ENCODE assay signal across 5 cellular contexts in genomic region chr1:83213648-83214047, GRCh38.
A peak's percentile ranks its signal among the peaks of the same experiment; 100 is the strongest.
DNase-seq lines count a peak whose midpoint lies in the region; ATAC-seq, FAIRE-seq and TF ChIP-seq lines count a peak whose summit lies in the region.
"Not testable (repeated sequence)": the region's sequence is repeated elsewhere in the genome, so short reads cannot be mapped to it uniquely, and the experiment has no call there.

No MANE protein-coding gene starts in this region.

- not testable (repeated sequence) for H2BK12ac ChIP-seq in H1 (ENCODE audit: low read depth, low read length)

- H2BK15ac ChIP-seq in H1 (ENCODE audit: low read length): not testable (repeated sequence)

- not testable (repeated sequence) for H4K91ac ChIP-seq in H1 (replicated peaks; ENCODE audit: insufficient read length, low read length)

- H4K8ac ChIP-seq in H1 (ENCODE audit: extremely low read depth, insufficient read depth, low read length): not testable (repeated sequence)

- H3K36me3 ChIP-seq in bronchial epithelial cell (ENCODE audit: control insufficient read depth, insufficient read depth, low read length); H1 (ENCODE audit: control insufficient read depth in 2 of 4, insufficient read depth in 4 of 4, low read length in 3 of 4); left lung; upper lobe of right lung: not testable (repeated sequence)

- ATAC-seq in left lung: peak; percentile 72
- peak; percentile 60 for ATAC-seq in upper lobe of right lung

- H3K14ac ChIP-seq in H1 (ENCODE audit: insufficient read length): not testable (repeated sequence)

- H3K4ac ChIP-seq in H1 (replicated peaks; ENCODE audit: insufficient read length, low read depth, low read length): not testable (repeated sequence)

- not testable (repeated sequence) for H3K23ac ChIP-seq in H1 (ENCODE audit: insufficient read length)

- H4K20me1 ChIP-seq in H1 (replicated peaks in 1 of 2; ENCODE audit: control insufficient read depth in 1 of 2, insufficient read depth in 2 of 2, low read length in 2 of 2): not testable (repeated sequence)

- intact Hi-C loops in left lung (cut with DNase I); upper lobe of right lung (cut with DNase I): not testable (repeated sequence)

- H3K9me3 ChIP-seq in H1 (ENCODE audit: insufficient read depth in 2 of 2, low read depth in 1 of 2, low read length in 1 of 2); left lung; upper lobe of right lung: not testable (repeated sequence)

- DNase-seq in H54 (ENCODE audit: insufficient read length, low spot score); bronchial epithelial cell (ENCODE audit: low read depth); H1 (ENCODE audit: low read depth in 1 of 2, low spot score in 2 of 2); left lung; upper lobe of right lung: not testable (repeated sequence)

- not testable (repeated sequence) for TF ChIP-seq POLR2A in H54 (IDR thresholded peaks at IDR 0.05; ENCODE audit: low read depth, low read length); H1 (IDR thresholded peaks at IDR 0.05; ENCODE audit: control extremely low read depth in 1 of 2, low read depth in 2 of 2, low read length in 2 of 2)

- not testable (repeated sequence) for H3K56ac ChIP-seq in H1 (replicated peaks; ENCODE audit: insufficient read length, low read depth, low read length)

- H3K4me3 ChIP-seq in bronchial epithelial cell (ENCODE audit: low read depth, low read length); H1 (ENCODE audit: extremely low read depth in 1 of 4, insufficient read depth in 2 of 4, low read depth in 3 of 4, low read length in 4 of 4); left lung; upper lobe of right lung: not testable (repeated sequence)

- 100% methylated on average over 2 of the region's 3 CpGs; no CpG with 5 or more reads in 1 of the 2 experiments for WGBS in H1 (ENCODE audit: extremely low coverage in 1 of 2, insufficient coverage in 1 of 2, insufficient read length in 1 of 2, insufficient replicate concordance in 2 of 2, low coverage in 1 of 2, low lambda C conversion rate in 2 of 2, missing lambda C conversion rate in 1 of 2), 2 experiments

- H2BK20ac ChIP-seq in H1 (ENCODE audit: low read length): not testable (repeated sequence)

- H4K5ac ChIP-seq in H1 (ENCODE audit: insufficient read length, low read depth, low read length): not testable (repeated sequence)

- CTCF ChIA-PET in H1 (lab: Charles Lee; ENCODE audit: partially characterized antibody): not testable (repeated sequence)

- not testable (repeated sequence) for TF ChIP-seq EP300 in H1 (IDR thresholded peaks at IDR 0.05; ENCODE audit: borderline replicate concordance in 1 of 2, low read depth in 2 of 2, low read length in 2 of 2)

- H3K27me3 ChIP-seq in bronchial epithelial cell (ENCODE audit: control insufficient read depth, insufficient read depth, low read length); H1 (replicated peaks in 1 of 4; ENCODE audit: control insufficient read depth in 3 of 4, extremely low read depth in 1 of 4, insufficient read depth in 3 of 4, low read length in 3 of 4); left lung; upper lobe of right lung: not testable (repeated sequence)

- not testable (repeated sequence) for H3K79me1 ChIP-seq in H1 (ENCODE audit: low read depth, low read length)

- TF ChIP-seq CTCF in bronchial epithelial cell (IDR thresholded peaks at IDR 0.05; ENCODE audit: insufficient read depth, low read length, severe bottlenecking); H1 (IDR thresholded peaks at IDR 0.05; ENCODE audit: control extremely low read depth in 1 of 3, insufficient read depth in 1 of 3, low read depth in 1 of 3, low read length in 3 of 3); left lung (IDR thresholded peaks at IDR 0.05); upper lobe of right lung (IDR thresholded peaks at IDR 0.05): not testable (repeated sequence)

- not testable (repeated sequence) for H3K4me1 ChIP-seq in H1 (replicated peaks in 1 of 4; ENCODE audit: control insufficient read depth in 3 of 4, insufficient read depth in 4 of 4, low read length in 3 of 4); left lung; upper lobe of right lung

- not testable (repeated sequence) for H3K79me2 ChIP-seq in H1 (ENCODE audit: control insufficient read depth in 1 of 2, insufficient read depth in 2 of 2, low read length in 2 of 2)

- not testable (repeated sequence) for H2BK5ac ChIP-seq in H1 (ENCODE audit: low read depth, low read length)

- H2AK5ac ChIP-seq in H1 (ENCODE audit: low read depth, low read length): not testable (repeated sequence)

- not testable (repeated sequence) for H2BK120ac ChIP-seq in H1 (replicated peaks; ENCODE audit: low read depth, low read length)

- H3K18ac ChIP-seq in H1 (ENCODE audit: extremely low read depth, low read length): not testable (repeated sequence)

- not testable (repeated sequence) for H3K4me2 ChIP-seq in H1 (ENCODE audit: insufficient read depth in 1 of 2, low read depth in 2 of 2, low read length in 2 of 2)

- H3K27ac ChIP-seq in H1 (ENCODE audit: low read depth, low read length); left lung; upper lobe of right lung: not testable (repeated sequence)

- H3K9ac ChIP-seq in H1 (replicated peaks in 1 of 4; ENCODE audit: extremely low read depth in 1 of 4, low read depth in 3 of 4, low read length in 3 of 4): not testable (repeated sequence)

- POLR2A ChIA-PET in H1 (lab: Charles Lee; ENCODE audit: partially characterized antibody): not testable (repeated sequence)

- not testable (repeated sequence) for H3K23me2 ChIP-seq in H1 (ENCODE audit: low read depth, low read length)

- TF ChIP-seq RAD21 in H1 (IDR thresholded peaks at IDR 0.05 in 1 of 2, conservative IDR thresholded peaks at IDR 0.05 in 1 of 2; ENCODE audit: low read depth in 2 of 2, low read length in 2 of 2): not testable (repeated sequence)

- not testable (repeated sequence) for H2AFZ ChIP-seq in H1 (ENCODE audit: low read length)

- FAIRE-seq in H54 (lab: Jason Lieb, UNC) (peak; percentile 6), bronchial epithelial cell (lab: Jason Lieb, UNC) (peak; percentile 79), H1 (lab: Jason Lieb, UNC) (peak; percentile 86)
